8 cellular contexts compared by ENCODE assay signal in genomic region chr12:49322367-49322707, GRCh38. TPM values are rescaled to one million over a fixed set of nuclear protein-coding genes. Genes with fewer than 3 reads are reported as not detected.
DNase-seq lines count a peak whose midpoint lies in the region; ATAC-seq and TF ChIP-seq lines count a peak whose summit lies in the region.

No MANE protein-coding gene starts in this region.

- no peaks in the 10 kb centered on the region for H3K9me3 Mint-ChIP-seq in naive thymus-derived CD4-positive, alpha-beta T cell

- no peaks in the 10 kb centered on the region for H3K27me3 ChIP-seq in BE2C
- no peaks in the 10 kb centered on the region for H3K27me3 ChIP-seq in naive thymus-derived CD4-positive, alpha-beta T cell (ENCODE audit: control insufficient read depth in 2 of 2, insufficient read depth in 2 of 2, low read length in 2 of 2)

- H3K4me3 ChIP-seq in BE2C (ENCODE audit: low read depth, low read length): peak overlapping the region; percentile 97
- peak overlapping the region; percentile 78 for H3K4me3 ChIP-seq in choroid plexus epithelial cell (ENCODE audit: low read depth, low read length)
- peak overlapping the region; percentile 75 for H3K4me3 ChIP-seq in naive thymus-derived CD4-positive, alpha-beta T cell (ENCODE audit: low read length)

- H3K27ac ChIP-seq in KOPT-K1 (ENCODE audit: low read depth, low read length, poor library complexity, severe bottlenecking): peak overlapping the region; percentile 82
- peak overlapping the region; percentile 72 for H3K27ac ChIP-seq in naive thymus-derived CD4-positive, alpha-beta T cell (ENCODE audit: low read depth, low read length)

- peaks cover 0 to 8% (median 0%) of the 10 kb centered on the region in 5 donors for H3K36me3 Mint-ChIP-seq in naive thymus-derived CD4-positive, alpha-beta T cell

- POLR2A ChIA-PET in naive thymus-derived CD4-positive, alpha-beta T cell (lab: Charles Lee): interaction anchor here (0.5 to 1.9 kb wide), 7 partner anchors 11 to 252 kb away, joined by 3 to 5 read pairs (median 4); partner anchors contain the start of genes DNAJC22, RHEBL1 and TUBA1B

- no peaks in the 10 kb centered on the region for H3K4me1 ChIP-seq in BE2C
- H3K4me1 ChIP-seq in naive thymus-derived CD4-positive, alpha-beta T cell (ENCODE audit: control insufficient read depth in 2 of 2, insufficient read depth in 2 of 2, low read length in 2 of 2): peaks cover 5 to 14% of the 10 kb centered on the region in 2 donors

- peak overlapping the region in 8 of 9 donors; percentile 33 to 95 (median 84) for H3K27ac Mint-ChIP-seq in naive thymus-derived CD4-positive, alpha-beta T cell

- intact Hi-C loops in naive thymus-derived CD4-positive, alpha-beta T cell (cut with micrococcal nuclease): loop anchor here (1.0 to 5.0 kb wide), 7 partner anchors 25 to 1442 kb away; partner anchors contain the start of genes SPATS2 (in 2 of the 2), TUBA1B (in 2 of the 2), ATF1 (in 1 of the 2) and TUBA1A (in 1 of the 2)

- DNase-seq in BE2C (no peak), choroid plexus epithelial cell (ENCODE audit: low read depth) (no peak), NCI-H510A (lab: John Stamatoyannopoulos, UW) (no peak), erythroblast (lab: John Stamatoyannopoulos, UW) (no peak)
- DNase-seq in naive thymus-derived CD4-positive, alpha-beta T cell: no peak

- no peak for TF ChIP-seq POLR2A in erythroblast (IDR thresholded peaks at IDR 0.05; ENCODE audit: low read length)

- peaks cover 15% of the 10 kb centered on the region for H3K36me3 ChIP-seq in BE2C
- peaks cover 31% of the 10 kb centered on the region for H3K36me3 ChIP-seq in KOPT-K1 (ENCODE audit: insufficient read depth, low read length)
- no peaks in the 10 kb centered on the region for H3K36me3 ChIP-seq in naive thymus-derived CD4-positive, alpha-beta T cell (ENCODE audit: control insufficient read depth in 2 of 3, insufficient read depth in 3 of 3, low read length in 3 of 3)

- H3K27me3 Mint-ChIP-seq in naive thymus-derived CD4-positive, alpha-beta T cell: peaks cover 0 to 5% (median 0%) of the 10 kb centered on the region in 5 donors

- H3K4me3 Mint-ChIP-seq in naive thymus-derived CD4-positive, alpha-beta T cell: peak overlapping the region; percentile 86 to 98 (median 92)

- peaks cover 16 to 25% (median 19%) of the 10 kb centered on the region in 7 donors for H3K4me1 Mint-ChIP-seq in naive thymus-derived CD4-positive, alpha-beta T cell

- CTCF ChIA-PET in naive thymus-derived CD4-positive, alpha-beta T cell (lab: Charles Lee): interaction anchor here (0.5 to 1.6 kb wide), 6 partner anchors 9 to 38 kb away, joined by 3 to 6 read pairs (median 4); no protein-coding TSS in a partner anchor

- H3K9me3 ChIP-seq in BE2C: no peaks in the 10 kb centered on the region
- H3K9me3 ChIP-seq in KOPT-K1 (ENCODE audit: insufficient read depth, low read length, poor library complexity, severe bottlenecking): no peaks in the 10 kb centered on the region
- H3K9me3 ChIP-seq in naive thymus-derived CD4-positive, alpha-beta T cell (ENCODE audit: control insufficient read depth in 2 of 3, low read length in 3 of 3): no peaks in the 10 kb centered on the region

- ATAC-seq in naive thymus-derived CD4-positive, alpha-beta T cell: no peak
- no peak for ATAC-seq in GM21360 (IDR thresholded peaks at IDR 0.05; ENCODE audit: unreplicated experiment)
- ATAC-seq in GM19023 (IDR thresholded peaks at IDR 0.05; ENCODE audit: unreplicated experiment): no peak

- TF ChIP-seq CTCF in BE2C (IDR thresholded peaks at IDR 0.05; ENCODE audit: low read depth, low read length): no peak
- TF ChIP-seq CTCF in choroid plexus epithelial cell (conservative IDR thresholded peaks at IDR 0.05; ENCODE audit: low read depth, low read length): no peak

RNA-seq across cellular contexts. Expression of gene TROAP, which starts 0.7 kb away (rescaled TPM):
- 24.6 TPM for polyA plus RNA-seq in BE2C (2012; ENCODE audit: insufficient read depth, insufficient read length, low read depth)
- 10 to 100 TPM in 1 of 5 experiments, 1 to 10 TPM in 2, under 1 TPM in 1, not detected in 1; 0.83 to 58.2 (median 1.3) TPM for total RNA-seq in naive thymus-derived CD4-positive, alpha-beta T cell
- polyA plus RNA-seq in naive thymus-derived CD4-positive, alpha-beta T cell: under 1 TPM in 1 of 2 donors, not detected in 1; 0.21 TPM

RNA-seq across cellular contexts. Expression of gene C1QL4, which starts 14.7 kb away (rescaled TPM):
- polyA plus RNA-seq in BE2C (2012; ENCODE audit: insufficient read depth, insufficient read length, low read depth): 4.9 TPM
- total RNA-seq in naive thymus-derived CD4-positive, alpha-beta T cell: not detected
- not detected for polyA plus RNA-seq in naive thymus-derived CD4-positive, alpha-beta T cell

RNA-seq across cellular contexts. Expression of gene DNAJC22, which starts 24.4 kb away (rescaled TPM):
- polyA plus RNA-seq in BE2C (2012; ENCODE audit: insufficient read depth, insufficient read length, low read depth): 1.3 TPM
- not detected for total RNA-seq in naive thymus-derived CD4-positive, alpha-beta T cell
- not detected for polyA plus RNA-seq in naive thymus-derived CD4-positive, alpha-beta T cell

RNA-seq across cellular contexts. Expression of gene PRPH, which starts 27.4 kb away (rescaled TPM):
- 1,275 TPM for polyA plus RNA-seq in BE2C (2012; ENCODE audit: insufficient read depth, insufficient read length, low read depth)
- not detected for total RNA-seq in naive thymus-derived CD4-positive, alpha-beta T cell
- polyA plus RNA-seq in naive thymus-derived CD4-positive, alpha-beta T cell: not detected

RNA-seq across cellular contexts. Expression of gene SPATS2, which starts 44.9 kb away (rescaled TPM):
- polyA plus RNA-seq in BE2C (2012; ENCODE audit: insufficient read depth, insufficient read length, low read depth): 33.0 TPM
- 1 to 10 TPM; 7.4 to 9.8 (median 8.9) TPM for total RNA-seq in naive thymus-derived CD4-positive, alpha-beta T cell
- polyA plus RNA-seq in naive thymus-derived CD4-positive, alpha-beta T cell: 1 to 10 TPM; 3.0 to 7.8 TPM
